In genomic region chr9:114157516-114158176, GRCh38 we compare ENCODE assay signal across 10 cellular contexts. TPM values are rescaled to one million over a fixed set of nuclear protein-coding genes. Genes with fewer than 3 reads are reported as not detected.
A peak's percentile ranks its signal among the peaks of the same experiment; 100 is the strongest.
DNase-seq lines count a peak whose midpoint lies in the region; TF ChIP-seq lines count a peak whose summit lies in the region.
"Had no signal": no experiment of that assay in that cellular context is flagged by ENCODE, and none has a peak within 500 bp of the region (broad histone marks: within the 10 kb centered on the region; RNA-seq: fewer than 3 reads in every experiment).

No MANE protein-coding gene starts in this region.

- TF ChIP-seq POLR2A in suprapubic skin (IDR thresholded peaks at IDR 0.05) = no peak

- H3K4me3 ChIP-seq in ascending aorta (no peak overlapping the region), suprapubic skin (no peak overlapping the region)
- no peak overlapping the region for H3K4me3 ChIP-seq in effector memory CD4-positive, alpha-beta T cell (ENCODE audit: insufficient read depth, low read depth, low read length, poor library complexity, severe bottlenecking)

- H3K27ac Mint-ChIP-seq in activated T-cell treated with anti-CD3 and anti-CD28 coated beads, Interleukin-2, amount 50 U/mL, for 24 hours = peak overlapping the region; percentile 35

- 65% methylated on average over 9 of the region's 9 CpGs for WGBS in suprapubic skin

- TF ChIP-seq EP300 in suprapubic skin (IDR thresholded peaks at IDR 0.05) = no peak

- H3K36me3 ChIP-seq in ascending aorta (no peaks in the 10 kb centered on the region), suprapubic skin (no peaks in the 10 kb centered on the region)
- H3K36me3 ChIP-seq in effector memory CD4-positive, alpha-beta T cell (ENCODE audit: control insufficient read depth, insufficient read depth, low read length) = no peaks in the 10 kb centered on the region

- H3K4me1 ChIP-seq in ascending aorta (peaks cover 14 to 25% of the 10 kb centered on the region in 2 donors), suprapubic skin (peaks cover 54% of the 10 kb centered on the region)
- H3K4me1 ChIP-seq in effector memory CD4-positive, alpha-beta T cell (ENCODE audit: control insufficient read depth, insufficient read depth, low read length, poor library complexity, severe bottlenecking) = peaks cover 21% of the 10 kb centered on the region

- H3K9me3 Mint-ChIP-seq in activated T-cell treated with anti-CD3 and anti-CD28 coated beads, Interleukin-2, amount 50 U/mL, for 24 hours = no peaks in the 10 kb centered on the region

- H3K27me3 Mint-ChIP-seq in activated T-cell treated with anti-CD3 and anti-CD28 coated beads, Interleukin-2, amount 50 U/mL, for 24 hours = peaks cover 45% of the 10 kb centered on the region

- H3K36me3 Mint-ChIP-seq in activated T-cell treated with anti-CD3 and anti-CD28 coated beads, Interleukin-2, amount 50 U/mL, for 24 hours (ENCODE audit: low read depth) = no peaks in the 10 kb centered on the region

- DNase-seq in activated T-cell treated with anti-CD3 and anti-CD28 coated beads, Interleukin-2, amount 50 U/mL, for 24 hours = no peak
- no peak for DNase-seq in activated T-cell treated with anti-CD3 and anti-CD28 coated beads, Interleukin-2, amount 50 U/mL, for 1 hour
- no peak for DNase-seq in ascending aorta (ENCODE audit: low spot score in 2 of 2)
- peak; percentile 76 for DNase-seq in islet precursor cell
- no peak for DNase-seq in suprapubic skin (ENCODE audit: low spot score in 2 of 2)
- no peak for DNase-seq in stimulated activated naive CD4-positive, alpha-beta T cell (lab: John Stamatoyannopoulos, UW)
- DNase-seq in activated gamma-delta T cell (lab: John Stamatoyannopoulos, UW) = no peak
- no peak for DNase-seq in effector memory CD4-positive, alpha-beta T cell
- DNase-seq: ACHN, NCI-H774 had no signal

- H3K4me1 Mint-ChIP-seq in activated T-cell treated with anti-CD3 and anti-CD28 coated beads, Interleukin-2, amount 50 U/mL, for 24 hours (ENCODE audit: low read depth) = peaks cover 21% of the 10 kb centered on the region

- TF ChIP-seq CTCF in ascending aorta (IDR thresholded peaks at IDR 0.05) (no peak), suprapubic skin (IDR thresholded peaks at IDR 0.05) (no peak)

- peaks cover 6% of the 10 kb centered on the region for H3K27me3 ChIP-seq in ascending aorta
- H3K27me3 ChIP-seq in suprapubic skin = peaks cover 21% of the 10 kb centered on the region
- H3K27me3 ChIP-seq in effector memory CD4-positive, alpha-beta T cell (replicated peaks; ENCODE audit: control insufficient read depth, insufficient read depth, low read length, poor library complexity, severe bottlenecking) = peaks cover 23% of the 10 kb centered on the region

- intact Hi-C loops in ascending aorta (cut with DNase I) = loop anchor here (2.0 kb wide), 2 partner anchors 21 to 47 kb away; no protein-coding TSS in a partner anchor

- H3K27ac ChIP-seq in ascending aorta = peak overlapping the region; percentile 5 to 91
- H3K27ac ChIP-seq in suprapubic skin = peak overlapping the region; percentile 75
- no peak overlapping the region for H3K27ac ChIP-seq in effector memory CD4-positive, alpha-beta T cell (ENCODE audit: insufficient read depth, low read length, poor library complexity, severe bottlenecking)

- peak overlapping the region; percentile 83 for H3K4me3 Mint-ChIP-seq in activated T-cell treated with anti-CD3 and anti-CD28 coated beads, Interleukin-2, amount 50 U/mL, for 24 hours

- H3K9me3 ChIP-seq in ascending aorta (no peaks in the 10 kb centered on the region), suprapubic skin (no peaks in the 10 kb centered on the region)
- no peaks in the 10 kb centered on the region for H3K9me3 ChIP-seq in effector memory CD4-positive, alpha-beta T cell (ENCODE audit: control insufficient read depth, low read length)

RNA-seq across cellular contexts. Expression of gene COL27A1, which starts 2.3 kb away (rescaled TPM):
- 9.3 TPM for total RNA-seq in ascending aorta
- 10 to 100 TPM; 14.2 to 32.9 (median 20.7) TPM for total RNA-seq in suprapubic skin

RNA-seq across cellular contexts. Expression of gene KIF12, which starts 58.6 kb away (rescaled TPM):
- total RNA-seq in ascending aorta (not detected), suprapubic skin (1 to 10 TPM; 1.1 to 3.1 (median 2.1) TPM)
